Comparison of ENCODE assay signal across 13 cellular contexts in the genomic region with DNA sequence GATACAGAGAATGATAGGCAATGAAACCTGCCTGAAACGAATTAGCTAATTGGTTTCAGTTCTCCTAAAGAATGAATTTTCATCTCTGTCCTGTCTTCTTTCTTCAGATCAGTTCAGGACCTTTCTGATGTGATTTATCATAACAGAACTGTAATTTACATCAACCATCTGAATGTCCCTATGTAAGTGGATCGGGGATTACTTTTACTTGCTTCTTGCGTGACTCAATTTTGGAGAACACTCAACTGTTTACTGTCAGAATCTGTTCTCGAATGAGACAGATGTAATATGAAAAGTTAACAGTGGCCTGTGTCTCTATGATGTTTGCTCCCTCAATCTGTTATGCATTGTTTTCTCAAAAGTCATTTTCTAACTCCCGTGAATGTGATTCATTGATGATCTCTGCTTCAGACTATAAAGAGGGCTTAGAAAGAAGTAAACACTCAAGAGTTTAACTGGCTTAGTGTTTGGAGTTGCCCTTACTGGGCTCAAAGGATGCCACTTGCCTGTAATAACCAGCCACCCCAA.
DNase-seq lines count a peak whose midpoint lies in the region; ATAC-seq and TF ChIP-seq lines count a peak whose summit lies in the region.
"Had no signal": no experiment of that assay in that cellular context is flagged by ENCODE, and none has a peak within 500 bp of the region (broad histone marks: within the 10 kb centered on the region; RNA-seq: fewer than 3 reads in every experiment).

No MANE protein-coding gene starts in this region.

- intact Hi-C loops in left ventricle myocardium inferior (cut with micrococcal nuclease) (no loop called here), esophagus squamous epithelium (cut with DNase I) (no loop called here)

- H3K36me3 ChIP-seq in left ventricle myocardium inferior: no peaks in the 10 kb centered on the region
- no peaks in the 10 kb centered on the region for H3K36me3 ChIP-seq in esophagus squamous epithelium
- H3K36me3 ChIP-seq: BE2C, heart right ventricle, prostate gland had no signal

- POLR2A ChIA-PET in naive thymus-derived CD8-positive, alpha-beta T cell (lab: Charles Lee): no interaction called here

- TF ChIP-seq POLR2A in esophagus squamous epithelium (IDR thresholded peaks at IDR 0.05): no peak

- DNase-seq in GM04503 (ENCODE audit: low read depth) (peak; percentile 14), globus pallidus (ENCODE audit: low spot score) (peak; percentile 29), left ventricle myocardium inferior (no peak), esophagus squamous epithelium (lab: John Stamatoyannopoulos, UW) (no peak)
- DNase-seq in naive thymus-derived CD8-positive, alpha-beta T cell: no peak
- DNase-seq: BE2C, heart right ventricle had no signal

- TF ChIP-seq CTCF in left ventricle myocardium inferior (IDR thresholded peaks at IDR 0.05; ENCODE audit: borderline replicate concordance) (no peak), esophagus squamous epithelium (IDR thresholded peaks at IDR 0.05) (no peak)

- peaks cover 0 to 23% (median 8%) of the 10 kb centered on the region in 9 donors for H3K9me3 Mint-ChIP-seq in naive thymus-derived CD8-positive, alpha-beta T cell

- H3K27me3 ChIP-seq in left ventricle myocardium inferior (ENCODE audit: low read depth): peaks cover 17% of the 10 kb centered on the region
- no peaks in the 10 kb centered on the region for H3K27me3 ChIP-seq in esophagus squamous epithelium

- peaks cover 0 to 2% (median 0%) of the 10 kb centered on the region in 4 donors for H3K4me1 Mint-ChIP-seq in naive thymus-derived CD8-positive, alpha-beta T cell
- H3K4me1 Mint-ChIP-seq: WTC11 had no signal

- ATAC-seq in GM18519 (IDR thresholded peaks at IDR 0.05; ENCODE audit: low FRiP score, unreplicated experiment) (peak; percentile 68), HG03378 (IDR thresholded peaks at IDR 0.05; ENCODE audit: unreplicated experiment) (peak; percentile 76), HG02588 (IDR thresholded peaks at IDR 0.05; ENCODE audit: unreplicated experiment) (no peak)
- ATAC-seq in naive thymus-derived CD8-positive, alpha-beta T cell: no peak
- ATAC-seq: heart right ventricle, WTC11 had no signal

- no peak overlapping the region for H3K4me3 ChIP-seq in left ventricle myocardium inferior
- no peak overlapping the region for H3K4me3 ChIP-seq in esophagus squamous epithelium
- H3K4me3 ChIP-seq: heart right ventricle, prostate gland had no signal

- H3K4me3 Mint-ChIP-seq in naive thymus-derived CD8-positive, alpha-beta T cell: no peak overlapping the region
- H3K4me3 Mint-ChIP-seq: type B pancreatic cell, WTC11 had no signal

- H3K4me1 ChIP-seq in left ventricle myocardium inferior (no peaks in the 10 kb centered on the region), esophagus squamous epithelium (no peaks in the 10 kb centered on the region)
- H3K4me1 ChIP-seq: BE2C, heart right ventricle, prostate gland had no signal

- no peaks in the 10 kb centered on the region for H3K9me3 ChIP-seq in left ventricle myocardium inferior (replicated peaks)
- peaks cover 0 to 4% (median 0%) of the 10 kb centered on the region in 3 donors for H3K9me3 ChIP-seq in esophagus squamous epithelium
- H3K9me3 ChIP-seq: BE2C, prostate gland had no signal

- H3K27me3 Mint-ChIP-seq in naive thymus-derived CD8-positive, alpha-beta T cell: peaks cover 0 to 11% (median 2%) of the 10 kb centered on the region in 5 donors

- peaks cover 0 to 15% (median 3%) of the 10 kb centered on the region in 3 donors for H3K36me3 Mint-ChIP-seq in naive thymus-derived CD8-positive, alpha-beta T cell

- 36 to 52% methylated on average over 5 of the region's 5 CpGs for WGBS in esophagus squamous epithelium, 2 donors

- H3K27ac ChIP-seq in left ventricle myocardium inferior (replicated peaks): no peak overlapping the region
- no peak overlapping the region for H3K27ac ChIP-seq in esophagus squamous epithelium
- H3K27ac ChIP-seq: heart right ventricle, prostate gland had no signal

- H3K27ac Mint-ChIP-seq in naive thymus-derived CD8-positive, alpha-beta T cell: no peak overlapping the region
- H3K27ac Mint-ChIP-seq: type B pancreatic cell, WTC11 had no signal

Comparison
In these comparisons a context has a peak if more than half of its experiments do, and no peak if none do; other contexts are left out.
1. DNase-seq: peak in GM04503 (single experiment) and globus pallidus (single experiment); none in left ventricle myocardium inferior (single experiment), esophagus squamous epithelium (single experiment) and naive thymus-derived CD8-positive, alpha-beta T cell (0 of 10).
2. ATAC-seq: peak in GM18519 (single experiment) and HG03378 (single experiment); none in naive thymus-derived CD8-positive, alpha-beta T cell (0 of 2) and HG02588 (single experiment).